In genomic region chr4:39932776-39933402, GRCh38 we compare ENCODE assay signal across 11 cellular contexts. TPM values are rescaled to one million over a fixed set of nuclear protein-coding genes. Genes with fewer than 3 reads are reported as not detected.
DNase-seq lines count a peak whose midpoint lies in the region; ATAC-seq, FAIRE-seq and TF ChIP-seq lines count a peak whose summit lies in the region.
"Had no signal": no experiment of that assay in that cellular context is flagged by ENCODE, and none has a peak within 500 bp of the region (broad histone marks: within the 10 kb centered on the region; RNA-seq: fewer than 3 reads in every experiment).

No MANE protein-coding gene starts in this region.

- H3K4me2 ChIP-seq in MM.1S (ENCODE audit: low read depth, low read length) (peak overlapping the region; percentile 37; the same call in 1 of the 2 replicates), astrocyte (ENCODE audit: low read length) (peak overlapping the region; percentile 77)

- H3K4me1 ChIP-seq in MM.1S (ENCODE audit: low read length) (peaks cover 12% of the 10 kb centered on the region), astrocyte (ENCODE audit: insufficient read depth, low read length) (peaks cover 16% of the 10 kb centered on the region)

- H3K27me3 ChIP-seq in MM.1S (replicated peaks; ENCODE audit: insufficient read depth, low read length), result no peaks in the 10 kb centered on the region
- H3K27me3 ChIP-seq in astrocyte (ENCODE audit: insufficient read depth, low read length), result no peaks in the 10 kb centered on the region
- H3K27me3 ChIP-seq: tibial nerve had no signal

- H4K20me1 ChIP-seq in MM.1S (ENCODE audit: insufficient read depth, low read length) (peaks cover 11% of the 10 kb centered on the region; the same call in 1 of the 2 replicates), astrocyte (ENCODE audit: insufficient read depth, low read length) (peaks cover 46% of the 10 kb centered on the region)

- peaks cover 5% of the 10 kb centered on the region for H3K36me3 Mint-ChIP-seq in astrocyte (ENCODE audit: low read depth, unreplicated experiment)
- H3K36me3 Mint-ChIP-seq in osteocyte (ENCODE audit: unreplicated experiment), result peaks cover 3% of the 10 kb centered on the region

- H3K9ac ChIP-seq in MM.1S (ENCODE audit: low read length) (no peak overlapping the region), astrocyte (ENCODE audit: low read length) (no peak overlapping the region)

- H3K4me3 Mint-ChIP-seq in astrocyte (ENCODE audit: unreplicated experiment) (peak overlapping the region; percentile 57), osteocyte (ENCODE audit: unreplicated experiment) (peak overlapping the region; percentile 39)

- H3K79me2 ChIP-seq in MM.1S (ENCODE audit: low read length) (peaks cover 93% of the 10 kb centered on the region), astrocyte (ENCODE audit: insufficient read depth, low read length) (peaks cover 87% of the 10 kb centered on the region)

- H3K27ac Mint-ChIP-seq in astrocyte (ENCODE audit: unreplicated experiment), result peak overlapping the region; percentile 77
- H3K27ac Mint-ChIP-seq in osteocyte (ENCODE audit: unreplicated experiment), result peak overlapping the region; percentile 80

- intact Hi-C loops in posterior cingulate gyrus (cut with DNase I), result no loop called here

- TF ChIP-seq CTCF in GM13977 (IDR thresholded peaks at IDR 0.05; ENCODE audit: extremely low read depth, insufficient read depth, missing control alignments), result no peak
- TF ChIP-seq CTCF in MM.1S (IDR thresholded peaks at IDR 0.05; ENCODE audit: low read length), result no peak
- no peak for TF ChIP-seq CTCF in astrocyte (IDR thresholded peaks at IDR 0.05; ENCODE audit: insufficient read depth, low read depth, low read length)
- no peak for TF ChIP-seq CTCF in osteocyte (IDR thresholded peaks at IDR 0.05)

- no peaks in the 10 kb centered on the region for H3F3A ChIP-seq in MM.1S (ENCODE audit: insufficient read depth, low read length)

- in situ Hi-C loops in GM13977 (cut with MboI; ENCODE audit: low pct_unique_long_range_greater_than_20kb, low sequenced_read_pairs, unreplicated experiment), result no loop called here

- no peaks in the 10 kb centered on the region for H3K9me3 Mint-ChIP-seq in astrocyte (ENCODE audit: unreplicated experiment)
- H3K9me3 Mint-ChIP-seq in osteocyte (ENCODE audit: unreplicated experiment), result no peaks in the 10 kb centered on the region

- H3K36me3 ChIP-seq in MM.1S (replicated peaks; ENCODE audit: insufficient read depth, low read length), result no peaks in the 10 kb centered on the region
- H3K36me3 ChIP-seq in astrocyte (ENCODE audit: insufficient read depth, low read length), result no peaks in the 10 kb centered on the region

- FAIRE-seq in astrocyte (lab: Jason Lieb, UNC), result no peak
- FAIRE-seq in urothelium cell line (lab: Jason Lieb, UNC), result no peak
- FAIRE-seq: G401.6 had no signal

- H3K27me3 Mint-ChIP-seq in astrocyte (ENCODE audit: low read depth, unreplicated experiment) (no peaks in the 10 kb centered on the region), osteocyte (ENCODE audit: unreplicated experiment) (no peaks in the 10 kb centered on the region)

- H3K9me3 ChIP-seq in MM.1S (replicated peaks; ENCODE audit: insufficient read depth, low read length) (no peaks in the 10 kb centered on the region), astrocyte (ENCODE audit: insufficient read depth, low read depth, low read length) (no peaks in the 10 kb centered on the region)
- H3K9me3 ChIP-seq: tibial nerve had no signal

- ATAC-seq in HG03039 (IDR thresholded peaks at IDR 0.05; ENCODE audit: unreplicated experiment), result no peak

- H3K4me3 ChIP-seq in MM.1S (ENCODE audit: low read length), result 0 out of 2 replicates have a peak overlapping the region, but pooled peaks have one; percentile 1
- peak overlapping the region; percentile 17 for H3K4me3 ChIP-seq in astrocyte (ENCODE audit: insufficient read depth, low read depth, low read length)
- H3K4me3 ChIP-seq: tibial nerve had no signal

- H3K4me1 Mint-ChIP-seq in astrocyte (ENCODE audit: low read depth, unreplicated experiment) (peaks cover 28% of the 10 kb centered on the region), osteocyte (ENCODE audit: unreplicated experiment) (peaks cover 52% of the 10 kb centered on the region)

- no peaks in the 10 kb centered on the region for H3K9me2 ChIP-seq in MM.1S (replicated peaks; ENCODE audit: insufficient read depth, low read length)

- DNase-seq in GM13977 (ENCODE audit: low spot score), result peak; percentile 34
- peak; percentile 65 for DNase-seq in MM.1S
- DNase-seq in astrocyte (ENCODE audit: low read depth), result peak; percentile 12
- DNase-seq in osteocyte (ENCODE audit: extremely low spot score, unreplicated experiment), result peak; percentile 53
- no peak for DNase-seq in occipital lobe (lab: John Stamatoyannopoulos, UW)
- DNase-seq in urothelium cell line (ENCODE audit: low spot score), result no peak
- no peak for DNase-seq in posterior cingulate gyrus
- DNase-seq: NCI-H2227 treated with DMSO at 0.1 percent for 48 hours had no signal

- H2AFZ ChIP-seq in MM.1S (ENCODE audit: low read length), result no peak overlapping the region
- H2AFZ ChIP-seq in astrocyte (ENCODE audit: low read depth, low read length), result no peak overlapping the region

- H3K27ac ChIP-seq in MM.1S (ENCODE audit: low read length), result no peak overlapping the region; the same call in 1 of the 2 replicates
- no peak overlapping the region for H3K27ac ChIP-seq in astrocyte (ENCODE audit: low read depth, low read length)

RNA-seq across cellular contexts. Expression of gene PDS5A, which starts 44.8 kb away (rescaled TPM):
- 49.5 and 55.9 TPM in 2 replicates for total RNA-seq in astrocyte
- total RNA-seq in osteocyte, result 72.8 and 74.6 TPM in 2 replicates
- 89.7 TPM for total RNA-seq in occipital lobe

Comparison
In these comparisons a context has a peak if more than half of its experiments do, and no peak if none do; other contexts are left out.
1. DNase-seq: peak in GM13977 (single experiment), MM.1S (single experiment), astrocyte (single experiment) and osteocyte (single experiment); none in occipital lobe (single experiment), urothelium cell line (single experiment) and posterior cingulate gyrus (0 of 10).